In genomic region chr9:132973166-132973565, GRCh38 we compare ENCODE assay signal across 13 cellular contexts. TPM values are rescaled to one million over a fixed set of nuclear protein-coding genes. Genes with fewer than 3 reads are reported as not detected.
A peak's percentile ranks its signal among the peaks of the same experiment; 100 is the strongest.
DNase-seq lines count a peak whose midpoint lies in the region; ATAC-seq, FAIRE-seq and TF ChIP-seq lines count a peak whose summit lies in the region.
"Had no signal": no experiment of that assay in that cellular context is flagged by ENCODE, and none has a peak within 500 bp of the region (broad histone marks: within the 10 kb centered on the region; RNA-seq: fewer than 3 reads in every experiment).

No MANE protein-coding gene starts in this region.

- no peak overlapping the region for H3K4me3 Mint-ChIP-seq in CD14-positive monocyte
- H3K4me3 Mint-ChIP-seq: B cell had no signal

- no peak for TF ChIP-seq RAD21 in A549 (conservative IDR thresholded peaks at IDR 0.05 in 1 of 2, IDR thresholded peaks at IDR 0.05 in 1 of 2)

- H3K27ac Mint-ChIP-seq in CD14-positive monocyte: no peak overlapping the region
- H3K27ac Mint-ChIP-seq: B cell had no signal

- TF ChIP-seq CTCF in A549 (IDR thresholded peaks at IDR 0.05) (no peak), CD14-positive monocyte (IDR thresholded peaks at IDR 0.05) (no peak), OCI-LY3 (IDR thresholded peaks at IDR 0.05; ENCODE audit: low read depth, low read length) (no peak)

- peaks cover 0 to 6% (median 2%) of the 10 kb centered on the region in 7 donors for H3K9me3 Mint-ChIP-seq in CD14-positive monocyte

- CTCF ChIA-PET in A549 (lab: Yijun Ruan, JAX): interaction anchor here (0.6 to 6.9 kb wide), 22 partner anchors 10 to 561 kb away, joined by 3 to 48 read pairs (median 3); no protein-coding TSS in a partner anchor

- TF ChIP-seq EP300 in A549 (IDR thresholded peaks at IDR 0.05): no peak

- no peaks in the 10 kb centered on the region for H3K79me2 ChIP-seq in OCI-LY3 (ENCODE audit: low read length)

- TF ChIP-seq POLR2A in A549 (IDR thresholded peaks at IDR 0.05; ENCODE audit: low read length): no peak

- POLR2A ChIA-PET in A549 (lab: Yijun Ruan, JAX): no interaction called here

- peaks cover 3% of the 10 kb centered on the region; the same call in 1 of the 3 replicates for H3K4me1 ChIP-seq in A549
- H3K4me1 ChIP-seq in OCI-LY3 (ENCODE audit: low read length): peaks cover 22% of the 10 kb centered on the region
- no peaks in the 10 kb centered on the region for H3K4me1 ChIP-seq in small intestine (ENCODE audit: control insufficient read depth in 2 of 2, insufficient read depth in 1 of 2, low read depth in 1 of 2, low read length in 1 of 2)

- H3K27me3 ChIP-seq in OCI-LY3 (ENCODE audit: low read depth, low read length) (peaks cover 16% of the 10 kb centered on the region), small intestine (ENCODE audit: control insufficient read depth in 2 of 2, insufficient read depth in 2 of 2, low read length in 2 of 2) (no peaks in the 10 kb centered on the region)

- H3K4me1 Mint-ChIP-seq in CD14-positive monocyte: peaks cover 5% of the 10 kb centered on the region

- no peak overlapping the region for H3K9ac ChIP-seq in OCI-LY3 (ENCODE audit: low read length)

- DNase-seq in A549 (ENCODE audit: low read depth in 1 of 2, low spot score in 1 of 2): no peak
- peak; percentile 41 for DNase-seq in CD14-positive monocyte (ENCODE audit: low spot score)
- DNase-seq in hepatic stellate cell (ENCODE audit: low spot score): peak; percentile 3
- DNase-seq in activated gamma-delta T cell (lab: John Stamatoyannopoulos, UW): no peak
- DNase-seq in CD1c-positive myeloid dendritic cell (ENCODE audit: extremely low spot score): no peak
- DNase-seq in small intestine: no peak
- DNase-seq: DMS153, NCI-H1436 treated with DMSO at 0.1 percent for 48 hours, NCI-H187 treated with DMSO at 0.1 percent for 48 hours had no signal

- ATAC-seq in A549: peak in 1 of 2 experiments; percentile 10; a peak in 3 of 6 replicates

- H3K27ac ChIP-seq in A549: no peak overlapping the region
- H3K27ac ChIP-seq in OCI-LY3 (ENCODE audit: low read length): no peak overlapping the region
- no peak overlapping the region for H3K27ac ChIP-seq in small intestine (ENCODE audit: low read depth in 1 of 2, low read length in 1 of 2)
- H3K27ac ChIP-seq: C4-2B, HL-60 had no signal

- H2AFZ ChIP-seq in OCI-LY3 (ENCODE audit: low read depth, low read length): no peak overlapping the region

- no peaks in the 10 kb centered on the region for H4K20me1 ChIP-seq in OCI-LY3 (ENCODE audit: insufficient read depth, low read length)

- no peaks in the 10 kb centered on the region for H3K36me3 Mint-ChIP-seq in CD14-positive monocyte

- H3K4me2 ChIP-seq in A549: peak overlapping the region; percentile 83
- H3K4me2 ChIP-seq in OCI-LY3 (ENCODE audit: low read length): peak overlapping the region; percentile 64; the same call in 1 of the 2 replicates

- intact Hi-C loops in CD14-positive monocyte (cut with micrococcal nuclease): no loop called here

- FAIRE-seq in A549 (lab: Jason Lieb, UNC) (no peak), small intestine (lab: Jason Lieb, UNC) (no peak)

- no peaks in the 10 kb centered on the region for H3K36me3 ChIP-seq in OCI-LY3 (replicated peaks; ENCODE audit: low read depth, low read length)
- H3K36me3 ChIP-seq in small intestine (ENCODE audit: control insufficient read depth in 2 of 2, insufficient read depth in 2 of 2, low read length in 2 of 2): no peaks in the 10 kb centered on the region

- H3K27me3 Mint-ChIP-seq in CD14-positive monocyte (ENCODE audit: low read depth in 3 of 3): peaks cover 5 to 17% (median 10%) of the 10 kb centered on the region in 3 donors

- H3K4me3 ChIP-seq in A549 (peak overlapping the region; percentile 12; the same call in 1 of the 3 replicates), OCI-LY3 (ENCODE audit: low read length) (no peak overlapping the region), small intestine (ENCODE audit: low read depth in 1 of 2, low read length in 2 of 2) (no peak overlapping the region)

- H3K9me3 ChIP-seq in A549: no peaks in the 10 kb centered on the region
- no peaks in the 10 kb centered on the region for H3K9me3 ChIP-seq in OCI-LY3 (ENCODE audit: insufficient read depth, low read length)
- no peaks in the 10 kb centered on the region for H3K9me3 ChIP-seq in small intestine (ENCODE audit: control insufficient read depth, low read depth)

- WGBS in A549 (ENCODE audit: missing lambda C conversion rate): 51% methylated on average over 6 of the region's 18 CpGs
- WGBS in small intestine, 3 donors: 62 to 76% (median 73%) methylated on average over 18 of the region's 18 CpGs

TF ChIP-seq in A549, 52 proteins besides CTCF, POLR2A, EP300 and RAD21:
- TF ChIP-seq TFCP2L1 (CRISPR knock-in tag; IDR thresholded peaks at IDR 0.05) (no peak), RARB (CRISPR knock-in tag; IDR thresholded peaks at IDR 0.05) (no peak), FOSL2 (IDR thresholded peaks at IDR 0.05) (no peak), FOSL2 (CRISPR knock-in tag; IDR thresholded peaks at IDR 0.05) (no peak), HDAC2 (IDR thresholded peaks at IDR 0.05) (no peak), HOXB5 (CRISPR knock-in tag; IDR thresholded peaks at IDR 0.05) (no peak), EHMT2 (IDR thresholded peaks at IDR 0.05; ENCODE audit: low read depth) (no peak), SREBF2 (IDR thresholded peaks at IDR 0.05) (no peak), KDM5A (IDR thresholded peaks at IDR 0.05) (no peak), ZSCAN20 (CRISPR knock-in tag; IDR thresholded peaks at IDR 0.05) (no peak), ESRRA (IDR thresholded peaks at IDR 0.05; ENCODE audit: borderline replicate concordance, low read length) (no peak), HES2 (IDR thresholded peaks at IDR 0.05) (no peak), CBX2 (IDR thresholded peaks at IDR 0.05; ENCODE audit: borderline replicate concordance, low read depth) (no peak), MAFK (IDR thresholded peaks at IDR 0.05; ENCODE audit: partially characterized antibody) (no peak), GATA3 (IDR thresholded peaks at IDR 0.05; ENCODE audit: borderline replicate concordance) (no peak), CHD4 (IDR thresholded peaks at IDR 0.05; ENCODE audit: borderline replicate concordance) (no peak)
- TF ChIP-seq, protein P1, sequence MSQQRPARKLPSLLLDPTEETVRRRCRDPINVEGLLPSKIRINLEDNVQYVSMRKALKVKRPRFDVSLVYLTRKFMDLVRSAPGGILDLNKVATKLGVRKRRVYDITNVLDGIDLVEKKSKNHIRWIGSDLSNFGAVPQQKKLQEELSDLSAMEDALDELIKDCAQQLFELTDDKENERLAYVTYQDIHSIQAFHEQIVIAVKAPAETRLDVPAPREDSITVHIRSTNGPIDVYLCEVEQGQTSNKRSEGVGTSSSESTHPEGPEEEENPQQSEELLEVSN (IDR thresholded peaks at IDR 0.05; ENCODE audit: borderline replicate concordance, low read depth): no peak

RNA-seq across cellular contexts. Expression of gene GFI1B, which starts 5.3 kb away (rescaled TPM):
- 0.09 TPM in 1 of 2 replicates, not detected in the other for polyA plus RNA-seq in A549 (2011; rRNA removed)
- 0.01 TPM in 1 of 2 replicates, not detected in the other for polyA plus RNA-seq in A549 (2012; cell fraction: cytosol; rRNA removed)
- polyA plus RNA-seq in A549 (2012; cell fraction: nucleus; rRNA removed): not detected in 2 replicates
- polyA plus RNA-seq in A549 (2017; fragmentation: RNase III; extraction: RNeasy Plus Mini Kit Qiagen cat#74134 plus additional on column Dnase treatment): not detected in 3 replicates
- polyA minus RNA-seq in A549 (2011; rRNA and poly(A)+ RNA removed): not detected in 2 replicates
- under 1 TPM; 0.06 to 0.21 TPM for polyA plus RNA-seq in CD14-positive monocyte
- polyA plus RNA-seq in small intestine: 1 to 10 TPM in 1 of 3 donors, under 1 TPM in 2; 0.76 to 1.4 (median 0.89) TPM

RNA-seq across cellular contexts. Expression of gene TSC1, which starts 28.8 kb away (rescaled TPM):
- polyA plus RNA-seq in A549 (2011; rRNA removed) (37.9 and 40.5 TPM in 2 replicates), A549 (2017; fragmentation: RNase III; extraction: RNeasy Plus Mini Kit Qiagen cat#74134 plus additional on column Dnase treatment) (12.9 to 15.2 TPM (median 14.4 TPM) in 3 replicates), CD14-positive monocyte (1 to 10 TPM; 3.3 to 5.8 TPM), small intestine (10 to 100 TPM in 1 of 3 donors, 1 to 10 TPM in 2; 7.3 to 14.5 (median 9.6) TPM)
- 8.2 and 10.3 TPM in 2 replicates for polyA plus RNA-seq in A549 (2012; cell fraction: cytosol; rRNA removed)
- polyA plus RNA-seq in A549 (2012; cell fraction: nucleus; rRNA removed): 26.3 and 33.2 TPM in 2 replicates
- polyA minus RNA-seq in A549 (2011; rRNA and poly(A)+ RNA removed): 69.8 and 83.8 TPM in 2 replicates

RNA-seq across cellular contexts. Expression of gene GTF3C5, which starts 57.6 kb away (rescaled TPM):
- 57.2 and 57.4 TPM in 2 replicates for polyA plus RNA-seq in A549 (2011; rRNA removed)
- 68.0 and 70.7 TPM in 2 replicates for polyA plus RNA-seq in A549 (2012; cell fraction: cytosol; rRNA removed)
- polyA plus RNA-seq in A549 (2012; cell fraction: nucleus; rRNA removed): 155 and 169 TPM in 2 replicates
- 77.9 to 83.9 TPM (median 80.3 TPM) in 3 replicates for polyA plus RNA-seq in A549 (2017; fragmentation: RNase III; extraction: RNeasy Plus Mini Kit Qiagen cat#74134 plus additional on column Dnase treatment)
- polyA minus RNA-seq in A549 (2011; rRNA and poly(A)+ RNA removed): 76.4 and 82.9 TPM in 2 replicates
- 10 to 100 TPM; 21.3 to 24.4 TPM for polyA plus RNA-seq in CD14-positive monocyte
- polyA plus RNA-seq in small intestine: 10 to 100 TPM; 37.3 to 54.6 (median 47.3) TPM

Comparison
In these comparisons a context has a peak if more than half of its experiments do, and no peak if none do; other contexts are left out.
1. DNase-seq: peak in CD14-positive monocyte (single experiment) and hepatic stellate cell (single experiment); none in A549 (0 of 2), activated gamma-delta T cell (single experiment), CD1c-positive myeloid dendritic cell (single experiment) and small intestine (single experiment).